Comparison of ENCODE assay signal across 10 cellular contexts in genomic region chr11:111513240-111513605, GRCh38. TPM values are rescaled to one million over a fixed set of nuclear protein-coding genes. Genes with fewer than 3 reads are reported as not detected.
A peak's percentile ranks its signal among the peaks of the same experiment; 100 is the strongest.
DNase-seq lines count a peak whose midpoint lies in the region; ATAC-seq, FAIRE-seq and TF ChIP-seq lines count a peak whose summit lies in the region.
"Had no signal": no experiment of that assay in that cellular context is flagged by ENCODE, and none has a peak within 500 bp of the region (broad histone marks: within the 10 kb centered on the region; RNA-seq: fewer than 3 reads in every experiment).

No MANE protein-coding gene starts in this region.

- no peak overlapping the region for H2AK5ac ChIP-seq in H1 (ENCODE audit: low read depth, low read length)

- no peak for TF ChIP-seq CTCF in DOHH2 (IDR thresholded peaks at IDR 0.05; ENCODE audit: low read depth, low read length, poor library complexity, severe bottlenecking)
- no peak for TF ChIP-seq CTCF in MM.1S (IDR thresholded peaks at IDR 0.05; ENCODE audit: low read length)
- TF ChIP-seq CTCF in H1 (IDR thresholded peaks at IDR 0.05; ENCODE audit: control extremely low read depth in 1 of 3, insufficient read depth in 1 of 3, low read depth in 1 of 3, low read length in 3 of 3): no peak
- TF ChIP-seq CTCF in omental fat pad (IDR thresholded peaks at IDR 0.05): no peak
- TF ChIP-seq CTCF in OCI-LY7 (conservative IDR thresholded peaks at IDR 0.05; ENCODE audit: low read length): no peak

- H3K4ac ChIP-seq in H1 (replicated peaks; ENCODE audit: insufficient read length, low read depth, low read length): no peak overlapping the region

- no TSS peak for BruUV-seq in OCI-LY7 (replicated peaks; lab: Mats Ljungman, UMichigan)

- no peaks in the 10 kb centered on the region for H3K79me2 ChIP-seq in DOHH2 (ENCODE audit: control insufficient read depth, low read length)
- no peaks in the 10 kb centered on the region for H3K79me2 ChIP-seq in MM.1S (ENCODE audit: low read length)
- no peaks in the 10 kb centered on the region for H3K79me2 ChIP-seq in H1 (ENCODE audit: control insufficient read depth in 1 of 2, insufficient read depth in 2 of 2, low read length in 2 of 2)
- no peaks in the 10 kb centered on the region for H3K79me2 ChIP-seq in OCI-LY7 (ENCODE audit: insufficient read depth, low read depth, low read length)

- H4K20me1 ChIP-seq in DOHH2 (ENCODE audit: control insufficient read depth, insufficient read depth, low read depth, low read length) (no peaks in the 10 kb centered on the region), MM.1S (ENCODE audit: insufficient read depth, low read length) (no peaks in the 10 kb centered on the region), H1 (replicated peaks in 1 of 2; ENCODE audit: control insufficient read depth in 1 of 2, insufficient read depth in 2 of 2, low read length in 2 of 2) (no peaks in the 10 kb centered on the region), OCI-LY7 (ENCODE audit: insufficient read depth, low read length) (no peaks in the 10 kb centered on the region)

- H2BK5ac ChIP-seq in H1 (ENCODE audit: low read depth, low read length): no peak overlapping the region

- H3K27ac ChIP-seq in DOHH2 (ENCODE audit: low read depth, low read length) (no peak overlapping the region), MM.1S (ENCODE audit: low read length) (no peak overlapping the region), H1 (ENCODE audit: low read depth, low read length) (no peak overlapping the region), OCI-LY7 (ENCODE audit: low read depth, low read length, poor library complexity, severe bottlenecking) (no peak overlapping the region)

- peaks cover 12% of the 10 kb centered on the region for H3K27me3 ChIP-seq in DOHH2 (ENCODE audit: control insufficient read depth, low read length)
- peaks cover 15% of the 10 kb centered on the region; the same call in 1 of the 2 replicates for H3K27me3 ChIP-seq in MM.1S (replicated peaks; ENCODE audit: insufficient read depth, low read length)
- H3K27me3 ChIP-seq in H1 (replicated peaks in 1 of 4; ENCODE audit: control insufficient read depth in 3 of 4, extremely low read depth in 1 of 4, insufficient read depth in 3 of 4, low read length in 3 of 4): peaks cover 11 to 38% (median 26%) of the 10 kb centered on the region in 4 experiments

- no peak overlapping the region for H2BK12ac ChIP-seq in H1 (ENCODE audit: low read depth, low read length)

- no peaks in the 10 kb centered on the region for H3F3A ChIP-seq in DOHH2 (ENCODE audit: control insufficient read depth, insufficient read depth)
- no peaks in the 10 kb centered on the region for H3F3A ChIP-seq in MM.1S (ENCODE audit: insufficient read depth, low read length)

- no peak for FAIRE-seq in H1 (lab: Jason Lieb, UNC)

- POLR2A ChIA-PET in H1 (lab: Charles Lee; ENCODE audit: partially characterized antibody): interaction anchor here (1.3 to 1.5 kb wide), 2 partner anchors 9 to 10 kb away, joined by 3 to 4 read pairs; no protein-coding TSS in a partner anchor
- POLR2A ChIA-PET in OCI-LY7 (lab: Charles Lee): no interaction called here

- H3K18ac ChIP-seq in H1 (ENCODE audit: extremely low read depth, low read length): no peak overlapping the region; the same call in 1 of the 2 replicates

- H3K9me3 ChIP-seq in DOHH2 (ENCODE audit: control insufficient read depth, insufficient read depth, low read length) (no peaks in the 10 kb centered on the region), MM.1S (replicated peaks; ENCODE audit: insufficient read depth, low read length) (no peaks in the 10 kb centered on the region), H1 (ENCODE audit: insufficient read depth in 2 of 2, low read depth in 1 of 2, low read length in 1 of 2) (no peaks in the 10 kb centered on the region), OCI-LY7 (ENCODE audit: low read length) (no peaks in the 10 kb centered on the region)

- H3K4me3 ChIP-seq in DOHH2 (ENCODE audit: low read length) (no peak overlapping the region), MM.1S (ENCODE audit: low read length) (peak overlapping the region; percentile 73), H1 (ENCODE audit: extremely low read depth in 1 of 4, insufficient read depth in 2 of 4, low read depth in 3 of 4, low read length in 4 of 4) (peak overlapping the region; percentile 34 to 77 (median 46)), OCI-LY7 (ENCODE audit: low read depth, low read length, poor library complexity, severe bottlenecking) (no peak overlapping the region)

- no peak for TF ChIP-seq EP300 in H1 (IDR thresholded peaks at IDR 0.05; ENCODE audit: borderline replicate concordance in 1 of 2, low read depth in 2 of 2, low read length in 2 of 2)

- H3K36me3 ChIP-seq in DOHH2 (ENCODE audit: control insufficient read depth, low read length): no peaks in the 10 kb centered on the region
- no peaks in the 10 kb centered on the region for H3K36me3 ChIP-seq in MM.1S (replicated peaks; ENCODE audit: insufficient read depth, low read length)
- H3K36me3 ChIP-seq in H1 (ENCODE audit: control insufficient read depth in 2 of 4, insufficient read depth in 4 of 4, low read length in 3 of 4): no peaks in the 10 kb centered on the region
- no peaks in the 10 kb centered on the region for H3K36me3 ChIP-seq in OCI-LY7 (ENCODE audit: insufficient read depth, low read length)

- H3K23ac ChIP-seq in H1 (ENCODE audit: insufficient read length): no peak overlapping the region

- no peak overlapping the region for H2BK120ac ChIP-seq in H1 (replicated peaks; ENCODE audit: low read depth, low read length)

- H3K4me2 ChIP-seq in DOHH2 (ENCODE audit: low read length) (peak overlapping the region; percentile 31; the same call in 1 of the 2 replicates), MM.1S (ENCODE audit: low read depth, low read length) (peak overlapping the region; percentile 83), H1 (ENCODE audit: insufficient read depth in 1 of 2, low read depth in 2 of 2, low read length in 2 of 2) (peak overlapping the region; percentile 72 to 81), OCI-LY7 (ENCODE audit: low read length) (no peak overlapping the region; the same call in 1 of the 2 replicates)

- WGBS in H1 (ENCODE audit: extremely low coverage in 1 of 2, insufficient coverage in 1 of 2, insufficient read length in 1 of 2, insufficient replicate concordance in 2 of 2, low coverage in 1 of 2, low lambda C conversion rate in 2 of 2, missing lambda C conversion rate in 1 of 2), 2 experiments: 23% methylated on average over 6 of the region's 6 CpGs; no CpG with 5 or more reads in 1 of the 2 experiments

- H2AFZ ChIP-seq in MM.1S (ENCODE audit: low read length) (peak overlapping the region; percentile 86), H1 (ENCODE audit: low read length) (no peak overlapping the region), OCI-LY7 (ENCODE audit: low read length) (no peak overlapping the region)

- H3K23me2 ChIP-seq in H1 (ENCODE audit: low read depth, low read length): peaks cover 9% of the 10 kb centered on the region; the same call in 1 of the 2 replicates

- no peak overlapping the region for H4K5ac ChIP-seq in H1 (ENCODE audit: insufficient read length, low read depth, low read length)

- intact Hi-C loops in OCI-LY7 (cut with micrococcal nuclease; ENCODE audit: unreplicated experiment): no loop called here

- TF ChIP-seq RAD21 in H1 (IDR thresholded peaks at IDR 0.05 in 1 of 2, conservative IDR thresholded peaks at IDR 0.05 in 1 of 2; ENCODE audit: low read depth in 2 of 2, low read length in 2 of 2): no peak

- no peak overlapping the region for H2BK15ac ChIP-seq in H1 (ENCODE audit: low read length)

- H3K9me2 ChIP-seq in DOHH2 (replicated peaks; ENCODE audit: control insufficient read depth, low read length) (no peaks in the 10 kb centered on the region), MM.1S (replicated peaks; ENCODE audit: insufficient read depth, low read length) (no peaks in the 10 kb centered on the region), OCI-LY7 (ENCODE audit: insufficient read depth, low read length) (no peaks in the 10 kb centered on the region)

- H2BK20ac ChIP-seq in H1 (ENCODE audit: low read length): no peak overlapping the region

- no peak overlapping the region for H4K8ac ChIP-seq in H1 (ENCODE audit: extremely low read depth, insufficient read depth, low read length)

- H3K4me1 ChIP-seq in DOHH2 (ENCODE audit: control insufficient read depth, low read length) (no peaks in the 10 kb centered on the region), MM.1S (ENCODE audit: low read length) (no peaks in the 10 kb centered on the region), H1 (replicated peaks in 1 of 4; ENCODE audit: control insufficient read depth in 3 of 4, insufficient read depth in 4 of 4, low read length in 3 of 4) (peaks cover 0 to 10% (median 6%) of the 10 kb centered on the region in 4 experiments; a peak in 5 of 7 replicates), OCI-LY7 (ENCODE audit: insufficient read depth, low read length, poor library complexity, severe bottlenecking) (no peaks in the 10 kb centered on the region)

- no peak overlapping the region for H3K14ac ChIP-seq in H1 (ENCODE audit: insufficient read length)

- H3K56ac ChIP-seq in H1 (replicated peaks; ENCODE audit: insufficient read length, low read depth, low read length): no peak overlapping the region

- no peak for TF ChIP-seq POLR2A in H1 (IDR thresholded peaks at IDR 0.05; ENCODE audit: control extremely low read depth in 1 of 2, low read depth in 2 of 2, low read length in 2 of 2)

- CTCF ChIA-PET in H1 (lab: Charles Lee; ENCODE audit: partially characterized antibody) (interaction anchor here (0.6 to 3.4 kb wide), 15 partner anchors 10 to 201 kb away, joined by 3 to 22 read pairs (median 5); no protein-coding TSS in a partner anchor), OCI-LY7 (lab: Charles Lee; ENCODE audit: unreplicated experiment) (interaction anchor here (0.5 to 1.1 kb wide), 2 partner anchors 21 to 1034 kb away, joined by 3 read pairs; no protein-coding TSS in a partner anchor)

- H3K9ac ChIP-seq in MM.1S (ENCODE audit: low read length): no peak overlapping the region
- H3K9ac ChIP-seq in H1 (replicated peaks in 1 of 4; ENCODE audit: extremely low read depth in 1 of 4, low read depth in 3 of 4, low read length in 3 of 4): no peak overlapping the region

- no peaks in the 10 kb centered on the region for H3K79me1 ChIP-seq in H1 (ENCODE audit: low read depth, low read length)

- DNase-seq in MM.1S (no peak), H1 (ENCODE audit: low read depth in 1 of 2, low spot score in 2 of 2) (no peak), omental fat pad (ENCODE audit: low spot score) (no peak), NCI-H2029 treated with DMSO at 0.1 percent for 48 hours (lab: John Stamatoyannopoulos, UW) (no peak), NCI-H69 (lab: John Stamatoyannopoulos, UW) (no peak), OCI-LY7 (ENCODE audit: low spot score) (no peak)
- DNase-seq: NCI-H2029 had no signal

- ATAC-seq in omental fat pad (ENCODE audit: low FRiP score) (peak; percentile 64), GM19035 (IDR thresholded peaks at IDR 0.05; ENCODE audit: unreplicated experiment) (no peak)

- no peak overlapping the region for H4K91ac ChIP-seq in H1 (replicated peaks; ENCODE audit: insufficient read length, low read length)

RNA-seq across cellular contexts. Expression of gene BTG4, which starts 1.0 kb away (rescaled TPM):
- not detected in 2 replicates for total RNA-seq in H1 (2021; fragmentation: NEBNext Ultra II Directional; extraction: Animal tissue kit (Norgen Biotek cat#: 25700))
- polyA plus RNA-seq in H1 (2011; rRNA removed): 0.06 TPM in 1 of 2 replicates, not detected in the other
- not detected for polyA plus RNA-seq in H1 (2011; cell fraction: cytosol; rRNA removed)
- polyA plus RNA-seq in H1 (2011; cell fraction: nucleus; rRNA removed): 0.10 TPM
- polyA plus RNA-seq in H1 (2012, experiment 1 of 2): not detected in 4 replicates
- polyA plus RNA-seq in H1 (2012, experiment 2 of 2): not detected
- polyA plus RNA-seq in H1 (2013, experiment 1 of 2): not detected
- polyA plus RNA-seq in H1 (2013, experiment 2 of 2): 0.09 TPM
- polyA minus RNA-seq in H1 (2011; rRNA and poly(A)+ RNA removed): not detected in 2 replicates
- not detected for polyA minus RNA-seq in H1 (2011; cell fraction: cytosol; rRNA and poly(A)+ RNA removed)
- not detected for polyA minus RNA-seq in H1 (2011; cell fraction: nucleus; rRNA and poly(A)+ RNA removed)
- total RNA-seq in omental fat pad (not detected), OCI-LY7 (2022) (not detected in 2 replicates)
- total RNA-seq in OCI-LY7 (2014; rRNA removed; shearing (Covaris generic)): not detected in 2 replicates
- total RNA-seq: fibroblast of villous mesenchyme had no signal

RNA-seq across cellular contexts. Expression of gene HOATZ, which starts 1.4 kb away (rescaled TPM):
- total RNA-seq in H1 (2021; fragmentation: NEBNext Ultra II Directional; extraction: Animal tissue kit (Norgen Biotek cat#: 25700)): not detected in 2 replicates
- not detected in 2 replicates for polyA plus RNA-seq in H1 (2011; rRNA removed)
- polyA plus RNA-seq in H1 (2011; cell fraction: cytosol; rRNA removed): not detected
- not detected for polyA plus RNA-seq in H1 (2011; cell fraction: nucleus; rRNA removed)
- polyA plus RNA-seq in H1 (2012, experiment 1 of 2): not detected in 4 replicates
- not detected for polyA plus RNA-seq in H1 (2012, experiment 2 of 2)
- polyA plus RNA-seq in H1 (2013, experiment 1 of 2): not detected
- not detected for polyA plus RNA-seq in H1 (2013, experiment 2 of 2)
- polyA minus RNA-seq in H1 (2011; rRNA and poly(A)+ RNA removed): not detected in 2 replicates
- polyA minus RNA-seq in H1 (2011; cell fraction: cytosol; rRNA and poly(A)+ RNA removed): not detected
- polyA minus RNA-seq in H1 (2011; cell fraction: nucleus; rRNA and poly(A)+ RNA removed): not detected
- not detected for total RNA-seq in omental fat pad
- total RNA-seq in OCI-LY7 (2014; rRNA removed; shearing (Covaris generic)): not detected in 2 replicates
- total RNA-seq in OCI-LY7 (2022): not detected in 2 replicates
- total RNA-seq: fibroblast of villous mesenchyme had no signal

RNA-seq across cellular contexts. Expression of gene LAYN, which starts 27.3 kb away (rescaled TPM):
- total RNA-seq in H1 (2021; fragmentation: NEBNext Ultra II Directional; extraction: Animal tissue kit (Norgen Biotek cat#: 25700)): 7.7 and 9.3 TPM in 2 replicates
- polyA plus RNA-seq in H1 (2011; rRNA removed): 4.2 and 4.5 TPM in 2 replicates
- polyA plus RNA-seq in H1 (2011; cell fraction: cytosol; rRNA removed): 8.5 TPM
- polyA plus RNA-seq in H1 (2011; cell fraction: nucleus; rRNA removed): 4.2 TPM
- 4.0 to 5.4 TPM (median 4.5 TPM) in 4 replicates for polyA plus RNA-seq in H1 (2012, experiment 1 of 2)
- polyA plus RNA-seq in H1 (2012, experiment 2 of 2): 4.8 TPM
- polyA plus RNA-seq in H1 (2013, experiment 1 of 2): 3.9 TPM
- polyA plus RNA-seq in H1 (2013, experiment 2 of 2): 4.3 TPM
- polyA minus RNA-seq in H1 (2011; rRNA and poly(A)+ RNA removed): 6.5 TPM in 2 replicates
- 3.4 TPM for polyA minus RNA-seq in H1 (2011; cell fraction: cytosol; rRNA and poly(A)+ RNA removed)
- 10.3 TPM for polyA minus RNA-seq in H1 (2011; cell fraction: nucleus; rRNA and poly(A)+ RNA removed)
- 10 to 100 TPM; 10.2 to 23.8 (median 15.4) TPM for total RNA-seq in omental fat pad
- total RNA-seq in OCI-LY7 (2014; rRNA removed; shearing (Covaris generic)): not detected in 2 replicates
- not detected in 2 replicates for total RNA-seq in OCI-LY7 (2022)

Comparison
In these comparisons a context has a peak if more than half of its experiments do, and no peak if none do; other contexts are left out.
1. H3K4me3 ChIP-seq: peak in MM.1S (single experiment) and H1 (4 of 4); none in DOHH2 (single experiment) and OCI-LY7 (single experiment).